ENCODE assay signal across 8 cellular contexts in genomic region chr9:2018162-2018643, GRCh38. TPM values are rescaled to one million over a fixed set of nuclear protein-coding genes. Genes with fewer than 3 reads are reported as not detected.
DNase-seq lines count a peak whose midpoint lies in the region; ATAC-seq, FAIRE-seq and TF ChIP-seq lines count a peak whose summit lies in the region.

No MANE protein-coding gene starts in this region.

- peak overlapping the region; percentile 58 to 68 for H3K4me3 ChIP-seq in Panc1 (ENCODE audit: low read depth in 2 of 2, low read length in 2 of 2)
- H3K4me3 ChIP-seq in H1 (ENCODE audit: extremely low read depth in 1 of 4, insufficient read depth in 2 of 4, low read depth in 3 of 4, low read length in 4 of 4), result peak overlapping the region; percentile 54 to 69 (median 69); a peak in 7 of 8 replicates
- H3K4me3 ChIP-seq in neuronal stem cell (ENCODE audit: low read length in 2 of 2), result peak overlapping the region in 1 of 2 donors; percentile 67

- H3K23me2 ChIP-seq in H1 (ENCODE audit: low read depth, low read length), result peaks cover 38% of the 10 kb centered on the region

- intact Hi-C loops in Panc1 (cut with micrococcal nuclease; ENCODE audit: unreplicated experiment), result no loop called here

- CTCF ChIA-PET in Panc1 (lab: Charles Lee), result no interaction called here
- CTCF ChIA-PET in H1 (lab: Charles Lee; ENCODE audit: partially characterized antibody), result interaction anchor here (1.5 kb wide), 1 partner anchor 98 kb away, joined by 3 read pairs; no protein-coding TSS in a partner anchor

- BruUV-seq in Panc1 (replicated peaks; lab: Mats Ljungman, UMichigan), result no TSS peak

- H3K79me2 ChIP-seq in H1 (ENCODE audit: control insufficient read depth in 1 of 2, insufficient read depth in 2 of 2, low read length in 2 of 2), result no peaks in the 10 kb centered on the region

- H2AK5ac ChIP-seq in H1 (ENCODE audit: low read depth, low read length) (no peak overlapping the region), neuronal stem cell (ENCODE audit: low read depth, low read length) (no peak overlapping the region)

- no peak overlapping the region for H3K4ac ChIP-seq in H1 (replicated peaks; ENCODE audit: insufficient read length, low read depth, low read length)
- H3K4ac ChIP-seq in neuronal stem cell (ENCODE audit: low read length), result no peak overlapping the region

- H4K91ac ChIP-seq in H1 (replicated peaks; ENCODE audit: insufficient read length, low read length) (no peak overlapping the region), neuronal stem cell (ENCODE audit: low read depth, low read length, poor library complexity) (no peak overlapping the region)

- H3K36me3 ChIP-seq in Panc1 (ENCODE audit: control insufficient read depth, insufficient read depth, low read length) (no peaks in the 10 kb centered on the region), H1 (ENCODE audit: control insufficient read depth in 2 of 4, insufficient read depth in 4 of 4, low read length in 3 of 4) (no peaks in the 10 kb centered on the region), neuronal stem cell (replicated peaks in 1 of 2; ENCODE audit: control insufficient read depth in 2 of 2, insufficient read depth in 2 of 2, low read length in 2 of 2) (no peaks in the 10 kb centered on the region)

- 6% methylated on average over 7 of the region's 7 CpGs; no CpG with 5 or more reads in 1 of the 2 experiments for WGBS in H1 (ENCODE audit: extremely low coverage in 1 of 2, insufficient coverage in 1 of 2, insufficient read length in 1 of 2, insufficient replicate concordance in 2 of 2, low coverage in 1 of 2, low lambda C conversion rate in 2 of 2, missing lambda C conversion rate in 1 of 2), 2 experiments
- WGBS in neuronal stem cell (ENCODE audit: extremely low coverage in 2 of 2, insufficient read length in 2 of 2, insufficient replicate concordance in 1 of 2), 2 donors, result no CpG with 5 or more reads among the region's 7 CpGs

- TF ChIP-seq CTCF in Panc1 (IDR thresholded peaks at IDR 0.05) (no peak), H1 (IDR thresholded peaks at IDR 0.05; ENCODE audit: control extremely low read depth in 1 of 3, insufficient read depth in 1 of 3, low read depth in 1 of 3, low read length in 3 of 3) (no peak)

- H3K14ac ChIP-seq in H1 (ENCODE audit: insufficient read length) (no peak overlapping the region), neuronal stem cell (ENCODE audit: low read length) (no peak overlapping the region)

- ATAC-seq in Panc1 (no peak), HG02840 (IDR thresholded peaks at IDR 0.05; ENCODE audit: low FRiP score, unreplicated experiment) (no peak), HG03565 (IDR thresholded peaks at IDR 0.05; ENCODE audit: unreplicated experiment) (no peak), GM21447 (IDR thresholded peaks at IDR 0.05; ENCODE audit: unreplicated experiment) (no peak)

- H2AFZ ChIP-seq in H1 (ENCODE audit: low read length), result no peak overlapping the region
- H2AFZ ChIP-seq in neuronal stem cell (ENCODE audit: low read length), result peak overlapping the region; percentile 99

- H4K20me1 ChIP-seq in H1 (replicated peaks in 1 of 2; ENCODE audit: control insufficient read depth in 1 of 2, insufficient read depth in 2 of 2, low read length in 2 of 2), result peaks cover 0 to 5% of the 10 kb centered on the region in 2 experiments

- H3K56ac ChIP-seq in H1 (replicated peaks; ENCODE audit: insufficient read length, low read depth, low read length), result no peak overlapping the region

- 0 out of 2 replicates have a peak overlapping the region, but pooled peaks have one; percentile 27 for H2BK20ac ChIP-seq in H1 (ENCODE audit: low read length)

- no peak overlapping the region for H3K23ac ChIP-seq in H1 (ENCODE audit: insufficient read length)
- H3K23ac ChIP-seq in neuronal stem cell (ENCODE audit: low read depth, low read length, poor library complexity), result no peak overlapping the region

- peak overlapping the region; percentile 91 to 98 for H3K4me2 ChIP-seq in H1 (ENCODE audit: insufficient read depth in 1 of 2, low read depth in 2 of 2, low read length in 2 of 2)
- H3K4me2 ChIP-seq in neuronal stem cell (ENCODE audit: insufficient read depth, low read length, poor library complexity, severe bottlenecking), result peak overlapping the region; percentile 99

- H3K18ac ChIP-seq in H1 (ENCODE audit: extremely low read depth, low read length), result no peak overlapping the region
- H3K18ac ChIP-seq in neuronal stem cell (ENCODE audit: low read length), result no peak overlapping the region

- H3K27me3 ChIP-seq in Panc1 (ENCODE audit: control insufficient read depth, insufficient read depth, low read length) (no peaks in the 10 kb centered on the region), H1 (replicated peaks in 1 of 4; ENCODE audit: control insufficient read depth in 3 of 4, extremely low read depth in 1 of 4, insufficient read depth in 3 of 4, low read length in 3 of 4) (peaks cover 5 to 50% (median 39%) of the 10 kb centered on the region in 4 experiments), neuronal stem cell (ENCODE audit: control insufficient read depth in 3 of 3, insufficient read depth in 3 of 3, low read depth in 1 of 3, low read length in 3 of 3) (peaks cover 8 to 92% (median 45%) of the 10 kb centered on the region in 3 experiments)

- FAIRE-seq in H1 (lab: Jason Lieb, UNC), result no peak

- TF ChIP-seq RAD21 in H1 (IDR thresholded peaks at IDR 0.05 in 1 of 2, conservative IDR thresholded peaks at IDR 0.05 in 1 of 2; ENCODE audit: low read depth in 2 of 2, low read length in 2 of 2), result no peak

- no peaks in the 10 kb centered on the region for H3K79me1 ChIP-seq in H1 (ENCODE audit: low read depth, low read length)
- no peaks in the 10 kb centered on the region for H3K79me1 ChIP-seq in neuronal stem cell (ENCODE audit: low read depth, low read length)

- POLR2A ChIA-PET in Panc1 (lab: Charles Lee), result no interaction called here
- POLR2A ChIA-PET in H1 (lab: Charles Lee; ENCODE audit: partially characterized antibody), result interaction anchor here (0.9 to 2.2 kb wide), 5 partner anchors 16 to 792 kb away, joined by 3 to 5 read pairs (median 3); no protein-coding TSS in a partner anchor

- peak overlapping the region; percentile 0; the same call in 1 of the 2 replicates for H2BK12ac ChIP-seq in H1 (ENCODE audit: low read depth, low read length)
- no peak overlapping the region for H2BK12ac ChIP-seq in neuronal stem cell (ENCODE audit: low read length)

- H3K9ac ChIP-seq in H1 (replicated peaks in 1 of 4; ENCODE audit: extremely low read depth in 1 of 4, low read depth in 3 of 4, low read length in 3 of 4), result peak overlapping the region in 1 of 4 experiments; percentile 55; a peak in 1 of 7 replicates
- H3K9ac ChIP-seq in neuronal stem cell (ENCODE audit: low read depth, low read length, poor library complexity), result no peak overlapping the region

- H2BK5ac ChIP-seq in H1 (ENCODE audit: low read depth, low read length), result no peak overlapping the region
- no peak overlapping the region for H2BK5ac ChIP-seq in neuronal stem cell (ENCODE audit: low read length)

- DNase-seq in G401 (ENCODE audit: low spot score) (peak; percentile 65), Panc1 (ENCODE audit: low read depth, low spot score) (no peak), H1 (ENCODE audit: low read depth in 1 of 2, low spot score in 2 of 2) (no peak), neuronal stem cell (ENCODE audit: low spot score) (no peak), NAMALWA (ENCODE audit: low spot score) (no peak)

- TF ChIP-seq EP300 in H1 (IDR thresholded peaks at IDR 0.05; ENCODE audit: borderline replicate concordance in 1 of 2, low read depth in 2 of 2, low read length in 2 of 2), result no peak

- TF ChIP-seq POLR2A in H1 (IDR thresholded peaks at IDR 0.05; ENCODE audit: control extremely low read depth in 1 of 2, low read depth in 2 of 2, low read length in 2 of 2), result no peak

- H2BK15ac ChIP-seq in H1 (ENCODE audit: low read length) (peak overlapping the region; percentile 5; the same call in 1 of the 2 replicates), neuronal stem cell (ENCODE audit: low read length) (no peak overlapping the region)

- in situ Hi-C loops in G401 (cut with HindIII; ENCODE audit: low sequenced_read_pairs), result no loop called here
- in situ Hi-C loops in Panc1 (cut with HindIII; ENCODE audit: low pct_unique_long_range_greater_than_20kb, low sequenced_read_pairs), result no loop called here

- H3K4me1 ChIP-seq in Panc1 (ENCODE audit: control insufficient read depth, insufficient read depth, low read length), result no peaks in the 10 kb centered on the region
- H3K4me1 ChIP-seq in H1 (replicated peaks in 1 of 4; ENCODE audit: control insufficient read depth in 3 of 4, insufficient read depth in 4 of 4, low read length in 3 of 4), result peaks cover 5 to 11% (median 7%) of the 10 kb centered on the region in 4 experiments; a peak in 6 of 7 replicates
- peaks cover 4 to 15% of the 10 kb centered on the region in 2 donors for H3K4me1 ChIP-seq in neuronal stem cell (ENCODE audit: control insufficient read depth in 2 of 2, insufficient read depth in 1 of 2, low read depth in 1 of 2, low read length in 2 of 2)

- H4K8ac ChIP-seq in H1 (ENCODE audit: extremely low read depth, insufficient read depth, low read length) (no peak overlapping the region), neuronal stem cell (ENCODE audit: low read depth, low read length) (no peak overlapping the region)

- no peak overlapping the region for H4K5ac ChIP-seq in H1 (ENCODE audit: insufficient read length, low read depth, low read length)

- H3K9me3 ChIP-seq in Panc1 (ENCODE audit: control insufficient read depth, insufficient read depth, low read depth, low read length), result no peaks in the 10 kb centered on the region
- no peaks in the 10 kb centered on the region for H3K9me3 ChIP-seq in H1 (ENCODE audit: insufficient read depth in 2 of 2, low read depth in 1 of 2, low read length in 1 of 2)
- no peaks in the 10 kb centered on the region for H3K9me3 ChIP-seq in neuronal stem cell (replicated peaks in 1 of 2; ENCODE audit: control insufficient read depth in 2 of 2, insufficient read depth in 1 of 2, low read depth in 1 of 2, low read length in 2 of 2)

- H3K27ac ChIP-seq in Panc1 (ENCODE audit: low read length), result no peak overlapping the region
- no peak overlapping the region for H3K27ac ChIP-seq in H1 (ENCODE audit: low read depth, low read length)
- no peak overlapping the region for H3K27ac ChIP-seq in neuronal stem cell (replicated peaks; ENCODE audit: low read length)

- H2BK120ac ChIP-seq in H1 (replicated peaks; ENCODE audit: low read depth, low read length), result no peak overlapping the region
- H2BK120ac ChIP-seq in neuronal stem cell (ENCODE audit: low read depth, low read length), result no peak overlapping the region

RNA-seq across cellular contexts. Expression of gene SMARCA2, which starts 3.1 kb away (rescaled TPM):
- 0.92 and 1.1 TPM in 2 replicates for total RNA-seq in G401 (2014; rRNA removed; shearing (Covaris generic))
- 13.3 TPM for total RNA-seq in Panc1 (2021; ENCODE audit: unreplicated experiment)
- 8.0 TPM for polyA plus RNA-seq in Panc1 (2012; ENCODE audit: insufficient read length)
- 21.7 and 22.3 TPM in 2 replicates for total RNA-seq in H1 (2021; fragmentation: NEBNext Ultra II Directional; extraction: Animal tissue kit (Norgen Biotek cat#: 25700))
- 6.3 and 12.5 TPM in 2 replicates for polyA plus RNA-seq in H1 (2011; rRNA removed)
- 11.2 TPM for polyA plus RNA-seq in H1 (2011; cell fraction: cytosol; rRNA removed)
- polyA plus RNA-seq in H1 (2011; cell fraction: nucleus; rRNA removed), result 19.0 TPM
- polyA plus RNA-seq in H1 (2012, experiment 1 of 2), result 6.6 to 11.1 TPM (median 7.8 TPM) in 4 replicates
- polyA plus RNA-seq in H1 (2012, experiment 2 of 2), result 0.94 TPM
- 6.7 TPM for polyA plus RNA-seq in H1 (2013, experiment 1 of 2)
- polyA plus RNA-seq in H1 (2013, experiment 2 of 2), result 6.6 TPM
- 18.7 and 32.7 TPM in 2 replicates for polyA minus RNA-seq in H1 (2011; rRNA and poly(A)+ RNA removed)
- 20.0 TPM for polyA minus RNA-seq in H1 (2011; cell fraction: cytosol; rRNA and poly(A)+ RNA removed)
- 37.5 TPM for polyA minus RNA-seq in H1 (2011; cell fraction: nucleus; rRNA and poly(A)+ RNA removed)
- 1.9 TPM for polyA plus RNA-seq in neuronal stem cell (2013, experiment 1 of 2)
- polyA plus RNA-seq in neuronal stem cell (2013, experiment 2 of 2), result 2.2 TPM
